Comparison of ENCODE assay signal across 8 cellular contexts in genomic region chr9:16705121-16705604, GRCh38.
DNase-seq lines count a peak whose midpoint lies in the region; ATAC-seq and TF ChIP-seq lines count a peak whose summit lies in the region.

No MANE protein-coding gene starts in this region.

- BruUV-seq in A673 (replicated peaks; lab: Mats Ljungman, UMichigan), result no TSS peak

- H3K9ac ChIP-seq in endodermal cell (ENCODE audit: extremely low read depth, low read length, poor library complexity, severe bottlenecking), result peak overlapping the region; percentile 6

- no peak for ATAC-seq in HG02884 (IDR thresholded peaks at IDR 0.05; ENCODE audit: unreplicated experiment)

- H3K27ac ChIP-seq in A673 (ENCODE audit: low read depth, low read length, poor library complexity, severe bottlenecking) (no peak overlapping the region), endodermal cell (ENCODE audit: low read depth, low read length) (peak overlapping the region; percentile 67), vagina (peak overlapping the region; percentile 73)

- CTCF ChIA-PET in A673 (lab: Charles Lee), result no interaction called here

- H3K36me3 Mint-ChIP-seq in endodermal cell (ENCODE audit: low read depth), result no peaks in the 10 kb centered on the region

- no peaks in the 10 kb centered on the region for H3K9me3 ChIP-seq in A673 (ENCODE audit: low read depth, low read length, poor library complexity, severe bottlenecking)
- H3K9me3 ChIP-seq in MG63, result no peaks in the 10 kb centered on the region
- no peaks in the 10 kb centered on the region for H3K9me3 ChIP-seq in endodermal cell (ENCODE audit: control insufficient read depth, low read length)
- H3K9me3 ChIP-seq in vagina, result no peaks in the 10 kb centered on the region

- H3K4me3 Mint-ChIP-seq in endodermal cell, result peak overlapping the region; percentile 34

- H3K4me3 ChIP-seq in A673 (ENCODE audit: low read depth, low read length, poor library complexity, severe bottlenecking), result no peak overlapping the region
- no peak overlapping the region for H3K4me3 ChIP-seq in MG63
- no peak overlapping the region for H3K4me3 ChIP-seq in endodermal cell (ENCODE audit: low read length)
- peak overlapping the region; percentile 34 to 48 for H3K4me3 ChIP-seq in vagina

- WGBS in endodermal cell (ENCODE audit: insufficient coverage in 1 of 2, insufficient read length in 1 of 2), 2 experiments, result 21% methylated on average over 9 of the region's 9 CpGs; no CpG with 5 or more reads in 1 of the 2 experiments

- H3K27me3 ChIP-seq in A673 (replicated peaks; ENCODE audit: insufficient read depth, low read depth, low read length, poor library complexity) (no peaks in the 10 kb centered on the region), MG63 (no peaks in the 10 kb centered on the region), endodermal cell (ENCODE audit: control insufficient read depth, insufficient read depth, low read length, poor library complexity, severe bottlenecking) (no peaks in the 10 kb centered on the region), vagina (no peaks in the 10 kb centered on the region)

- intact Hi-C loops in A673 (cut with micrococcal nuclease; ENCODE audit: unreplicated experiment), result no loop called here
- intact Hi-C loops in vagina (cut with DNase I), result no loop called here

- no peak for TF ChIP-seq CTCF in A673 (conservative IDR thresholded peaks at IDR 0.05; ENCODE audit: low read depth, low read length)
- TF ChIP-seq CTCF in endodermal cell (conservative IDR thresholded peaks at IDR 0.05), result no peak
- TF ChIP-seq CTCF in vagina (IDR thresholded peaks at IDR 0.05), result no peak

- H3K9me3 Mint-ChIP-seq in endodermal cell, result no peaks in the 10 kb centered on the region

- DNase-seq in A673 (ENCODE audit: low spot score) (peak; percentile 15), MG63 (peak; percentile 100), endodermal cell (peak; percentile 90), medulla oblongata (ENCODE audit: extremely low spot score) (peak; percentile 67), vagina (ENCODE audit: extremely low spot score in 2 of 2) (peak in 1 of 2 donors; percentile 95), SKM-1 (lab: John Stamatoyannopoulos, UW; ENCODE audit: unreplicated experiment) (no peak), activated T-cell treated with anti-CD3 and anti-CD28 coated beads for 4 hours (no peak)

- no peaks in the 10 kb centered on the region for H3K27me3 Mint-ChIP-seq in endodermal cell (ENCODE audit: insufficient read depth)

- POLR2A ChIA-PET in A673 (lab: Charles Lee; ENCODE audit: low non-redundant PET), result no interaction called here

- peak overlapping the region; percentile 94 for H3K27ac Mint-ChIP-seq in endodermal cell

- no peaks in the 10 kb centered on the region for H3K36me3 ChIP-seq in A673 (ENCODE audit: insufficient read depth, low read length, poor library complexity, severe bottlenecking)
- H3K36me3 ChIP-seq in MG63, result peaks cover 4% of the 10 kb centered on the region; the same call in 1 of the 2 replicates
- H3K36me3 ChIP-seq in endodermal cell (ENCODE audit: control insufficient read depth, insufficient read depth, low read length), result no peaks in the 10 kb centered on the region
- no peaks in the 10 kb centered on the region for H3K36me3 ChIP-seq in vagina

- H3K4me1 Mint-ChIP-seq in endodermal cell, result peaks cover 34% of the 10 kb centered on the region

- TF ChIP-seq POLR2A in vagina (IDR thresholded peaks at IDR 0.05), result no peak

- H3K4me1 ChIP-seq in A673 (ENCODE audit: insufficient read depth, low read length, poor library complexity, severe bottlenecking) (no peaks in the 10 kb centered on the region), endodermal cell (ENCODE audit: control insufficient read depth, insufficient read depth, low read length) (peaks cover 6% of the 10 kb centered on the region), vagina (peaks cover 13% of the 10 kb centered on the region)

Comparison
In these comparisons a context has a peak if more than half of its experiments do, and no peak if none do; other contexts are left out.
1. DNase-seq: peak in A673 (single experiment), MG63 (single experiment), endodermal cell (single experiment) and medulla oblongata (single experiment); none in SKM-1 (single experiment) and activated T-cell treated with anti-CD3 and anti-CD28 coated beads for 4 hours (single experiment).
2. H3K4me3 ChIP-seq: peak in vagina (2 of 2); none in A673 (single experiment), MG63 (single experiment) and endodermal cell (single experiment).